In genomic region chr13:79434578-79434977, GRCh38 we compare ENCODE assay signal across 18 cellular contexts. TPM values are rescaled to one million over a fixed set of nuclear protein-coding genes. Genes with fewer than 3 reads are reported as not detected.
A peak's percentile ranks its signal among the peaks of the same experiment; 100 is the strongest.
DNase-seq lines count a peak whose midpoint lies in the region; ATAC-seq and TF ChIP-seq lines count a peak whose summit lies in the region.
"Had no signal": no experiment of that assay in that cellular context is flagged by ENCODE, and none has a peak within 500 bp of the region (broad histone marks: within the 10 kb centered on the region; RNA-seq: fewer than 3 reads in every experiment).

No MANE protein-coding gene starts in this region.

- H3K4me3 Mint-ChIP-seq in activated T-cell treated with anti-CD3 and anti-CD28 coated beads, Interleukin-2, amount 50 U/mL, for 72 hours, result no peak overlapping the region
- H3K4me3 Mint-ChIP-seq: activated naive CD4-positive, alpha-beta T cell treated with anti-CD3 and anti-CD28 coated beads, Interleukin-2, amount 50 U/mL, for 24 hours; natural killer cell treated with Interleukin-12 subunit alpha and Interleukin-12 subunit beta and Interleukin-15 and Interleukin-18, amount 100 ng/mL, for 72 hours had no signal

- TF ChIP-seq CTCF in HFF-Myc (IDR thresholded peaks at IDR 0.05; ENCODE audit: low read depth, low read length, missing control alignments), result no peak

- peaks cover 0 to 1% of the 10 kb centered on the region in 2 donors for H3K36me3 Mint-ChIP-seq in activated T-cell treated with anti-CD3 and anti-CD28 coated beads, Interleukin-2, amount 50 U/mL, for 72 hours (ENCODE audit: insufficient read depth in 2 of 2)
- H3K36me3 Mint-ChIP-seq: natural killer cell treated with Interleukin-12 subunit alpha and Interleukin-12 subunit beta and Interleukin-15 and Interleukin-18, amount 100 ng/mL, for 72 hours had no signal

- peaks cover 25% of the 10 kb centered on the region for H3K4me1 Mint-ChIP-seq in activated T-cell treated with anti-CD3 and anti-CD28 coated beads, Interleukin-2, amount 50 U/mL, for 72 hours (ENCODE audit: low read depth)
- H3K4me1 Mint-ChIP-seq: activated naive CD4-positive, alpha-beta T cell treated with anti-CD3 and anti-CD28 coated beads, Interleukin-2, amount 50 U/mL, for 24 hours had no signal

- DNase-seq in A172 (ENCODE audit: low spot score) (peak; percentile 52), HFF-Myc (ENCODE audit: extremely low read depth, low read depth) (peak; percentile 21), amniotic stem cell (lab: John Stamatoyannopoulos, UW) (peak; percentile 41), hepatic stellate cell (ENCODE audit: low spot score) (peak; percentile 45), COLO668 (lab: John Stamatoyannopoulos, UW; ENCODE audit: unreplicated experiment) (no peak), middle frontal gyrus (ENCODE audit: extremely low spot score, low spot score) (no peak), NOMO-1 treated with DMSO at 0.1 percent for 48 hours (lab: John Stamatoyannopoulos, UW; ENCODE audit: unreplicated experiment) (no peak)
- DNase-seq in activated T-cell treated with anti-CD3 and anti-CD28 coated beads, Interleukin-2, amount 50 U/mL, for 72 hours, result no peak
- DNase-seq: ACHN; Caco-2; erythroblast; KG1; NCI-H1417 treated with DMSO at 0.1 percent for 48 hours; NCI-H446 treated with DMSO at 0.1 percent for 48 hours; stimulated activated CD4-positive, alpha-beta T cell treated with anti-CD3 and anti-CD28 coated beads, Interleukin-2, amount 100 ng/mL, for 48 hours; upper lobe of right lung had no signal

- H3K4me3 ChIP-seq in HFF-Myc (replicated peaks; ENCODE audit: low read depth, low read length), result no peak overlapping the region
- H3K4me3 ChIP-seq: upper lobe of right lung had no signal

- H3K27ac Mint-ChIP-seq in activated T-cell treated with anti-CD3 and anti-CD28 coated beads, Interleukin-2, amount 50 U/mL, for 72 hours, result no peak overlapping the region
- H3K27ac Mint-ChIP-seq: activated naive CD4-positive, alpha-beta T cell treated with anti-CD3 and anti-CD28 coated beads, Interleukin-2, amount 50 U/mL, for 24 hours; natural killer cell treated with Interleukin-12 subunit alpha and Interleukin-12 subunit beta and Interleukin-15 and Interleukin-18, amount 100 ng/mL, for 72 hours had no signal

- H3K27me3 Mint-ChIP-seq in activated T-cell treated with anti-CD3 and anti-CD28 coated beads, Interleukin-2, amount 50 U/mL, for 72 hours (ENCODE audit: low read depth), result no peaks in the 10 kb centered on the region
- H3K27me3 Mint-ChIP-seq: activated naive CD4-positive, alpha-beta T cell treated with anti-CD3 and anti-CD28 coated beads, Interleukin-2, amount 50 U/mL, for 24 hours; natural killer cell treated with Interleukin-12 subunit alpha and Interleukin-12 subunit beta and Interleukin-15 and Interleukin-18, amount 100 ng/mL, for 72 hours had no signal

- ATAC-seq in activated T-cell treated with anti-CD3 and anti-CD28 coated beads, Interleukin-2, amount 50 U/mL, for 72 hours (replicated peaks in 1 of 2), result no peak
- ATAC-seq: natural killer cell treated with Interleukin-12 subunit alpha and Interleukin-12 subunit beta and Interleukin-15 and Interleukin-18, amount 100 ng/mL, for 72 hours; upper lobe of right lung had no signal

- H3K9me3 Mint-ChIP-seq in activated T-cell treated with anti-CD3 and anti-CD28 coated beads, Interleukin-2, amount 50 U/mL, for 72 hours, result peaks cover 0 to 2% of the 10 kb centered on the region in 2 donors
- H3K9me3 Mint-ChIP-seq: activated naive CD4-positive, alpha-beta T cell treated with anti-CD3 and anti-CD28 coated beads, Interleukin-2, amount 50 U/mL, for 24 hours; natural killer cell treated with Interleukin-12 subunit alpha and Interleukin-12 subunit beta and Interleukin-15 and Interleukin-18, amount 100 ng/mL, for 72 hours had no signal

RNA-seq across cellular contexts. Expression of gene RBM26, which starts 28.5 kb away (rescaled TPM):
- total RNA-seq in A172 (2014; rRNA removed; shearing (Covaris generic)), result 26.9 and 27.6 TPM in 2 replicates
- total RNA-seq in activated T-cell treated with anti-CD3 and anti-CD28 coated beads, Interleukin-2, amount 50 U/mL, for 72 hours, result 10 to 100 TPM; 62.5 to 69.2 TPM

RNA-seq across cellular contexts. Expression of gene NDFIP2, which starts 46.4 kb away (rescaled TPM):
- total RNA-seq in A172 (2014; rRNA removed; shearing (Covaris generic)), result 28.5 and 33.8 TPM in 2 replicates
- total RNA-seq in activated T-cell treated with anti-CD3 and anti-CD28 coated beads, Interleukin-2, amount 50 U/mL, for 72 hours, result 100 to 1,000 TPM; 114 to 124 TPM

Comparison
In these comparisons a context has a peak if more than half of its experiments do, and no peak if none do; other contexts are left out.
1. DNase-seq: peak in A172 (single experiment), HFF-Myc (single experiment), amniotic stem cell (single experiment) and hepatic stellate cell (single experiment); none in COLO668 (single experiment), middle frontal gyrus (single experiment), activated T-cell treated with anti-CD3 and anti-CD28 coated beads, Interleukin-2, amount 50 U/mL, for 72 hours (0 of 2) and NOMO-1 treated with DMSO at 0.1 percent for 48 hours (single experiment).